Comparison of ENCODE assay signal across 8 cellular contexts in the genomic region with DNA sequence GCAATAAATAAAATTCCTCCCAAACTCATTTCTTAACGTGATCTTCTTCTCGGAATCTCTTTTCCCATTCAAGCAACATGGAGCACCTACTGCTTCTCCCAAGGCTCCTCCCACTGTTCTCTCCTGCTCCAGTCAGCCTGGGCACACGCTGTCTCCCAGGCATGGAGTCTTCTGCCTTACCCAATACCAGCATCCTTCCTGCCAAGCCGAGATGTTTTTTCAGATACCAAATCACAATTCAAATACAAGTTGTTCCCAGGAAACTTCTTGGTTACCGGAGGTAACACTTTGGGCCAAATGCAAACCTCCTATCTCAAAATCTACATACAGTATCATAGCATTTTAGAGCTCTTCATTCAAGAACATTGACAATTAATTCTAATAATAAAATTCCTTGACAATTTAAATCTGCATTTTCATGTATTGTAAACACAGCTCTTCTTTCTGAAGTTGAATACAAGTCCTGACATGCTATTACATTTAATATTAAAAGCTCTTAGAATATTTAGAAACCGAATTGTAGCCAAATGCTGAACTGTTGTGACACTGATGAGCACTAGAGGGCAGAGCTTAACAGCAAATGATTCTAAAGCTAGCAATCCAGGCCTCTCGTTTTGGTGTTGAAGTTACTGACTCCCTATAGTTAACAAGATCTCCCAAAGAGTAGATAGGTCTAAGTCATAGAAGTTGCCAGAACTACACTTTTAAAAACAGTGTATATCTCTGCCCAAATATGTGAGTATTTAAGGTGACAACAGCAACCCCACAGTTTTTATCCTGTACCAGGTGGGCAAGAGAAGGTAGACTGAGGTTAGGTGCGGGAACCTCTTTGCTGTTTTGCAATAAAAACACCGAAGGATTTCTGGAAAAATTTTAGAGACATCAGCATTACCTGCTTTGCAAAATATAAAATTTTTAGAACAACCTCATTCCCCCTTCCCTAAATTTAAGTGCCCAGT. TPM values are rescaled to one million over a fixed set of nuclear protein-coding genes. Genes with fewer than 3 reads are reported as not detected.
DNase-seq lines count a peak whose midpoint lies in the region; TF ChIP-seq lines count a peak whose summit lies in the region.

No MANE protein-coding gene starts in this region.

- no peaks in the 10 kb centered on the region for H3K36me3 Mint-ChIP-seq in osteocyte (ENCODE audit: unreplicated experiment)

- peaks cover 25% of the 10 kb centered on the region for H3K4me1 Mint-ChIP-seq in osteocyte (ENCODE audit: unreplicated experiment)

- H3K4me3 ChIP-seq in fibroblast of villous mesenchyme (ENCODE audit: low read depth, low read length), result no peak overlapping the region

- no peaks in the 10 kb centered on the region for H3K27me3 Mint-ChIP-seq in osteocyte (ENCODE audit: unreplicated experiment)

- peak; percentile 71 for DNase-seq in GM03348 (ENCODE audit: low spot score)
- DNase-seq in HS-5 (ENCODE audit: low read depth), result peak; percentile 58
- peak; percentile 52 for DNase-seq in NCI-H748 (lab: John Stamatoyannopoulos, UW; ENCODE audit: unreplicated experiment)
- DNase-seq in activated CD8-positive, alpha-beta memory T cell treated with anti-CD3 and anti-CD28 coated beads, Interleukin-2, amount 50 U/mL, for 4 hours, result peak; percentile 41
- DNase-seq in fibroblast of villous mesenchyme (ENCODE audit: low read depth), result peak; percentile 84
- peak; percentile 17 for DNase-seq in osteocyte (ENCODE audit: extremely low spot score, unreplicated experiment)
- no peak for DNase-seq in ecto neural progenitor cell (ENCODE audit: low spot score)

- H3K27ac Mint-ChIP-seq in osteocyte (ENCODE audit: unreplicated experiment), result peak overlapping the region; percentile 1

- TF ChIP-seq CTCF in 22Rv1 (IDR thresholded peaks at IDR 0.05), result peak; percentile 85
- TF ChIP-seq CTCF in fibroblast of villous mesenchyme (IDR thresholded peaks at IDR 0.05; ENCODE audit: insufficient read depth, low read depth, low read length), result peak; percentile 80
- TF ChIP-seq CTCF in osteocyte (IDR thresholded peaks at IDR 0.05), result peak; percentile 90

- H3K9me3 Mint-ChIP-seq in osteocyte (ENCODE audit: unreplicated experiment), result no peaks in the 10 kb centered on the region

- H3K27ac ChIP-seq in 22Rv1, result no peak overlapping the region

- no peak overlapping the region for H3K4me3 Mint-ChIP-seq in osteocyte (ENCODE audit: unreplicated experiment)

RNA-seq across cellular contexts. Expression of gene BCAR3, which starts 52.3 kb away (rescaled TPM):
- total RNA-seq in fibroblast of villous mesenchyme (32.0 and 36.4 TPM in 2 replicates), osteocyte (7.9 and 8.8 TPM in 2 replicates)
